13 cellular contexts compared by ENCODE assay signal in genomic region chr6:54428437-54428836, GRCh38.
A peak's percentile ranks its signal among the peaks of the same experiment; 100 is the strongest.
DNase-seq lines count a peak whose midpoint lies in the region; ATAC-seq and TF ChIP-seq lines count a peak whose summit lies in the region.
"Had no signal": no experiment of that assay in that cellular context is flagged by ENCODE, and none has a peak within 500 bp of the region (broad histone marks: within the 10 kb centered on the region; RNA-seq: fewer than 3 reads in every experiment).

No MANE protein-coding gene starts in this region.

- H3K27me3 ChIP-seq in gastroesophageal sphincter: no peaks in the 10 kb centered on the region
- H3K27me3 ChIP-seq: brain microvascular endothelial cell, upper lobe of right lung had no signal

- no peaks in the 10 kb centered on the region for H3K4me1 Mint-ChIP-seq in activated naive CD8-positive, alpha-beta T cell treated with anti-CD3 and anti-CD28 coated beads, Interleukin-2, amount 50 U/mL, for 24 hours

- no peak overlapping the region for H3K27ac Mint-ChIP-seq in activated naive CD8-positive, alpha-beta T cell treated with anti-CD3 and anti-CD28 coated beads, Interleukin-2, amount 50 U/mL, for 24 hours

- H3K27ac ChIP-seq in gastroesophageal sphincter: no peak overlapping the region
- H3K27ac ChIP-seq: brain microvascular endothelial cell, left ventricle myocardium inferior, upper lobe of right lung had no signal

- no peak for TF ChIP-seq EP300 in gastroesophageal sphincter (IDR thresholded peaks at IDR 0.05)

- no peaks in the 10 kb centered on the region for H3K36me3 Mint-ChIP-seq in activated naive CD8-positive, alpha-beta T cell treated with anti-CD3 and anti-CD28 coated beads, Interleukin-2, amount 50 U/mL, for 24 hours (ENCODE audit: low read depth)

- H3K4me3 ChIP-seq in GM12864 (ENCODE audit: low read depth, low read length) (no peak overlapping the region), gastroesophageal sphincter (no peak overlapping the region)
- H3K4me3 ChIP-seq: left ventricle myocardium inferior, upper lobe of right lung had no signal

- H3K4me3 Mint-ChIP-seq in activated naive CD8-positive, alpha-beta T cell treated with anti-CD3 and anti-CD28 coated beads, Interleukin-2, amount 50 U/mL, for 24 hours: no peak overlapping the region

- WGBS in gastroesophageal sphincter (ENCODE audit: low coverage in 1 of 2), 2 donors: 76 to 84% methylated on average over 2 of the region's 2 CpGs

- H3K27me3 Mint-ChIP-seq in activated naive CD8-positive, alpha-beta T cell treated with anti-CD3 and anti-CD28 coated beads, Interleukin-2, amount 50 U/mL, for 24 hours: no peaks in the 10 kb centered on the region

- H3K9me3 ChIP-seq in gastroesophageal sphincter: no peaks in the 10 kb centered on the region
- H3K9me3 ChIP-seq: left ventricle myocardium inferior, upper lobe of right lung had no signal

- H3K9me3 Mint-ChIP-seq in activated naive CD8-positive, alpha-beta T cell treated with anti-CD3 and anti-CD28 coated beads, Interleukin-2, amount 50 U/mL, for 24 hours: no peaks in the 10 kb centered on the region

- peak; percentile 92 for ATAC-seq in GM19395 (IDR thresholded peaks at IDR 0.05; ENCODE audit: unreplicated experiment)
- ATAC-seq in HG02759 (IDR thresholded peaks at IDR 0.05; ENCODE audit: unreplicated experiment): peak; percentile 91
- ATAC-seq in HG03469 (IDR thresholded peaks at IDR 0.05; ENCODE audit: unreplicated experiment): peak; percentile 76
- ATAC-seq in gastroesophageal sphincter: no peak
- no peak for ATAC-seq in activated naive CD8-positive, alpha-beta T cell treated with anti-CD3 and anti-CD28 coated beads, Interleukin-2, amount 50 U/mL, for 24 hours
- ATAC-seq: upper lobe of right lung had no signal

- TF ChIP-seq POLR2A in gastroesophageal sphincter (IDR thresholded peaks at IDR 0.05): no peak

- DNase-seq in GM12864 (ENCODE audit: low read depth) (peak; percentile 55), NCI-H1417 treated with DMSO at 0.1 percent for 48 hours (lab: John Stamatoyannopoulos, UW) (no peak)
- DNase-seq in activated CD4-positive, alpha-beta T cell treated with anti-CD3 and anti-CD28 coated beads for 1 hour: no peak
- no peak for DNase-seq in activated naive CD8-positive, alpha-beta T cell treated with anti-CD3 and anti-CD28 coated beads, Interleukin-2, amount 50 U/mL, for 24 hours
- DNase-seq: ACHN, brain microvascular endothelial cell, left ventricle myocardium inferior, posterior cingulate gyrus, upper lobe of right lung had no signal

- H3K4me1 ChIP-seq in gastroesophageal sphincter: no peaks in the 10 kb centered on the region
- H3K4me1 ChIP-seq: left ventricle myocardium inferior, upper lobe of right lung had no signal

- TF ChIP-seq CTCF in GM12864 (IDR thresholded peaks at IDR 0.05; ENCODE audit: low read depth, low read length, missing control alignments) (no peak), gastroesophageal sphincter (IDR thresholded peaks at IDR 0.05) (no peak)

- H3K36me3 ChIP-seq in gastroesophageal sphincter: no peaks in the 10 kb centered on the region
- H3K36me3 ChIP-seq: brain microvascular endothelial cell, left ventricle myocardium inferior, upper lobe of right lung had no signal

Comparison
In these comparisons a context has a peak if more than half of its experiments do, and no peak if none do; other contexts are left out.
1. ATAC-seq: peak in GM19395 (single experiment), HG02759 (single experiment) and HG03469 (single experiment); none in gastroesophageal sphincter (single experiment) and activated naive CD8-positive, alpha-beta T cell treated with anti-CD3 and anti-CD28 coated beads, Interleukin-2, amount 50 U/mL, for 24 hours (single experiment).